In genomic region chr4:19462117-19462516, GRCh38 we compare ENCODE assay signal across 21 cellular contexts.
DNase-seq lines count a peak whose midpoint lies in the region; ATAC-seq, FAIRE-seq and TF ChIP-seq lines count a peak whose summit lies in the region.
"Had no signal": no experiment of that assay in that cellular context is flagged by ENCODE, and none has a peak within 500 bp of the region (broad histone marks: within the 10 kb centered on the region; RNA-seq: fewer than 3 reads in every experiment).

No MANE protein-coding gene starts in this region.

- no peaks in the 10 kb centered on the region for H3K79me2 ChIP-seq in SK-N-SH (ENCODE audit: insufficient read depth)

- TF ChIP-seq POLR2A in H54 (IDR thresholded peaks at IDR 0.05; ENCODE audit: low read depth, low read length), result no peak

- no peaks in the 10 kb centered on the region for H3K9me2 ChIP-seq in SK-N-SH

- WGBS in SK-N-SH (ENCODE audit: low lambda C conversion rate), result 49% methylated on average over 1 of the region's 1 CpG
- 71% methylated on average over 1 of the region's 1 CpG for WGBS in urinary bladder

- H3K9me3 ChIP-seq in SK-N-SH, result no peaks in the 10 kb centered on the region; the same call in 1 of the 2 replicates
- H3K9me3 ChIP-seq: A549; BLaER1 treated with 17β-estradiol and CSF1 and Interleukin-3, amounts not matched to agents 10 nM and 100 nM; Caco-2 had no signal

- H3K4me3 ChIP-seq in SK-N-SH (ENCODE audit: low read depth in 2 of 2, low read length in 1 of 2) (no peak overlapping the region), urinary bladder (ENCODE audit: low read depth, low read length) (no peak overlapping the region)
- H3K4me3 ChIP-seq: A549; BLaER1 treated with 17β-estradiol and CSF1 and Interleukin-3, amounts not matched to agents 10 nM and 100 nM had no signal

- H3K4me2 ChIP-seq in SK-N-SH, result no peak overlapping the region
- H3K4me2 ChIP-seq: A549; BLaER1 treated with 17β-estradiol and CSF1 and Interleukin-3, amounts not matched to agents 10 nM and 100 nM had no signal

- TF ChIP-seq CTCF in SK-N-SH (IDR thresholded peaks at IDR 0.05), result no peak

- peak; percentile 21 for DNase-seq in DMS53 (lab: John Stamatoyannopoulos, UW)
- no peak for DNase-seq in DMS53 treated with DMSO at 0.1 percent for 48 hours (lab: John Stamatoyannopoulos, UW; ENCODE audit: unreplicated experiment)
- no peak for DNase-seq in SK-N-SH
- no peak for DNase-seq in H54 (ENCODE audit: insufficient read length, low spot score)
- DNase-seq: AML-193; Caco-2; Calu3; CD4-positive, alpha-beta T cell; CD8-positive, alpha-beta T cell; DMS79 treated with DMSO at 0.1 percent for 48 hours; GF-D8 had no signal

- CTCF ChIA-PET in SK-N-SH (lab: Yijun Ruan, JAX), result no interaction called here

- TF ChIP-seq RAD21 in SK-N-SH (IDR thresholded peaks at IDR 0.05; ENCODE audit: low read length), result no peak

- FAIRE-seq in H54 (lab: Jason Lieb, UNC), result no peak
- FAIRE-seq: A549, D721Med, G401.6, GM12891, GM19239 had no signal

- ATAC-seq in HG02571 (IDR thresholded peaks at IDR 0.05; ENCODE audit: unreplicated experiment), result no peak
- ATAC-seq: A549; CD8-positive, alpha-beta T cell had no signal

- H3K27me3 ChIP-seq in SK-N-SH (ENCODE audit: insufficient read depth), result no peaks in the 10 kb centered on the region
- H3K27me3 ChIP-seq: BLaER1 treated with 17β-estradiol and CSF1 and Interleukin-3, amounts not matched to agents 10 nM and 100 nM had no signal

- POLR2A ChIA-PET in SK-N-SH (lab: Yijun Ruan, JAX), result no interaction called here

- H2AFZ ChIP-seq in SK-N-SH (ENCODE audit: low read depth), result peak overlapping the region; percentile 55; the same call in 1 of the 2 replicates

- no peaks in the 10 kb centered on the region for H4K20me1 ChIP-seq in SK-N-SH (ENCODE audit: insufficient read depth)
- H4K20me1 ChIP-seq: BLaER1 treated with 17β-estradiol and CSF1 and Interleukin-3, amounts not matched to agents 10 nM and 100 nM had no signal

- H3F3A ChIP-seq in SK-N-SH (replicated peaks; ENCODE audit: insufficient read depth), result no peaks in the 10 kb centered on the region

- no peak for TF ChIP-seq EP300 in SK-N-SH (IDR thresholded peaks at IDR 0.05; ENCODE audit: borderline replicate concordance in 1 of 2, low read depth in 1 of 2, low read length in 1 of 2)

- H3K36me3 ChIP-seq in SK-N-SH (replicated peaks in 1 of 2; ENCODE audit: control insufficient read depth in 1 of 2, insufficient read depth in 2 of 2, low read length in 1 of 2) (no peaks in the 10 kb centered on the region), urinary bladder (ENCODE audit: insufficient read depth) (no peaks in the 10 kb centered on the region)
- H3K36me3 ChIP-seq: BLaER1 treated with 17β-estradiol and CSF1 and Interleukin-3, amounts not matched to agents 10 nM and 100 nM had no signal

- no peak overlapping the region for H3K9ac ChIP-seq in SK-N-SH
- H3K9ac ChIP-seq: BLaER1 treated with 17β-estradiol and CSF1 and Interleukin-3, amounts not matched to agents 10 nM and 100 nM had no signal

- H3K27ac ChIP-seq in SK-N-SH (ENCODE audit: low read depth in 2 of 2, low read length in 1 of 2), result no peak overlapping the region
- peak overlapping the region; percentile 23 for H3K27ac ChIP-seq in urinary bladder (ENCODE audit: low read depth)
- H3K27ac ChIP-seq: 22Rv1; A549; BLaER1 treated with 17β-estradiol and CSF1 and Interleukin-3, amounts not matched to agents 10 nM and 100 nM; C4-2B had no signal

- H3K4me1 ChIP-seq in SK-N-SH (ENCODE audit: control insufficient read depth in 1 of 2, insufficient read depth in 2 of 2, low read depth in 1 of 2, low read length in 1 of 2) (no peaks in the 10 kb centered on the region), urinary bladder (ENCODE audit: insufficient read depth) (no peaks in the 10 kb centered on the region)
- H3K4me1 ChIP-seq: A549; BLaER1 treated with 17β-estradiol and CSF1 and Interleukin-3, amounts not matched to agents 10 nM and 100 nM; Caco-2 had no signal

TF ChIP-seq in SK-N-SH, 30 proteins besides CTCF, POLR2A, EP300 and RAD21:
- TF ChIP-seq EZH2phosphoT487 (IDR thresholded peaks at IDR 0.05; ENCODE audit: borderline replicate concordance, low read depth) (no peak), YY1 (IDR thresholded peaks at IDR 0.05; ENCODE audit: low read depth) (no peak), SMC3 (IDR thresholded peaks at IDR 0.05; ENCODE audit: low read depth, low read length) (no peak), JUND (IDR thresholded peaks at IDR 0.05) (no peak), TEAD4 (IDR thresholded peaks at IDR 0.05; ENCODE audit: borderline replicate concordance, insufficient read depth) (no peak), PBX3 (IDR thresholded peaks at IDR 0.05) (no peak; the same call in 1 of the 2 replicates), TCF12 (IDR thresholded peaks at IDR 0.05) (no peak), NFIC (IDR thresholded peaks at IDR 0.05; ENCODE audit: borderline replicate concordance) (no peak), RFX5 (IDR thresholded peaks at IDR 0.05; ENCODE audit: low read length) (no peak), RXRA (IDR thresholded peaks at IDR 0.05; ENCODE audit: borderline replicate concordance, low read depth) (no peak), FOXJ3 (CRISPR knock-in tag; IDR thresholded peaks at IDR 0.05) (no peak), GATA2 (CRISPR knock-in tag; IDR thresholded peaks at IDR 0.05) (no peak), MXI1 (IDR thresholded peaks at IDR 0.05; ENCODE audit: low read depth, low read length) (no peak), RCOR1 (IDR thresholded peaks at IDR 0.05; ENCODE audit: low read length) (no peak), FOXM1 (IDR thresholded peaks at IDR 0.05; ENCODE audit: low read depth) (no peak), TAF1 (IDR thresholded peaks at IDR 0.05; ENCODE audit: borderline replicate concordance, low read depth, low read length) (no peak), ZBTB33 (IDR thresholded peaks at IDR 0.05; ENCODE audit: borderline replicate concordance, low read depth) (no peak), REST (IDR thresholded peaks at IDR 0.05; ENCODE audit: low read depth, low read length) (no peak)
